ENCODE assay signal across 8 cellular contexts in the genomic region with DNA sequence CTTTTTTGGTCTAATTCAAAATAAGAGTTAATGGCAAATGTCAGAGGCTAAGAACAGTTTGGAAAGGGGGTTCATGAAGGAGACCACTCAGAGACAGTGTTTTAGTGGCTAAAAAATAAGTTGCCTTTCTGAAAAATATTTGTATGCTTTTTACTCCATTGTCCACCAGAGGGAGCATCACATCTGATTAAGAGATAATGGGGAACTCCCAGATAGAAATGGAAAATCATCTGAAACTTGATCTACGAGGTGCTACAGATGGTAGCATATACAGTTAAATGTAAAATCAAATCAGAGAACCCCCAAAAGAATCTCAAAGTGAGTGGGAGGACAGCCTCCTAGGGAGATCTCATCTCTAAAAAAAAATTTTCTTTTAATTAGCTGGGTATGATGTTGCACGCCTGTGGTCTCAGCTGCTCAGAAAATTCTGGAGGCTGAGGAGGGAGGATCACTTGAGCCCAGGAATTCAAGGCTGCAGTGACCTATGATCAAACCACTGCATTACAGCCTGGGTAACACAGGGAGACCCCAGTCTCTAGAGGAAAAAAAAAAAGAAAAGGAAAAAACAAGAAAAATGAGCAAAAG. TPM values are rescaled to one million over a fixed set of nuclear protein-coding genes. Genes with fewer than 3 reads are reported as not detected.
DNase-seq lines count a peak whose midpoint lies in the region; ATAC-seq and TF ChIP-seq lines count a peak whose summit lies in the region.

No MANE protein-coding gene starts in this region.

- peaks cover 3% of the 10 kb centered on the region for H3K4me1 Mint-ChIP-seq in neural crest cell

- H3K4me3 Mint-ChIP-seq in neural crest cell = no peak overlapping the region

- H3K9me3 Mint-ChIP-seq in neural crest cell = no peaks in the 10 kb centered on the region

- ATAC-seq in GM21526 (IDR thresholded peaks at IDR 0.05; ENCODE audit: low FRiP score, unreplicated experiment) (peak; percentile 44), HG02571 (IDR thresholded peaks at IDR 0.05; ENCODE audit: unreplicated experiment) (no peak)

- H3K36me3 Mint-ChIP-seq in neural crest cell (ENCODE audit: low read depth) = no peaks in the 10 kb centered on the region

- TF ChIP-seq CTCF in epithelial cell of esophagus (IDR thresholded peaks at IDR 0.05; ENCODE audit: insufficient read depth, low read depth, low read length, missing control alignments) = peak; percentile 62
- peak; percentile 84 for TF ChIP-seq CTCF in neural crest cell (conservative IDR thresholded peaks at IDR 0.05)

- no peak overlapping the region for H3K4me3 ChIP-seq in epithelial cell of esophagus (ENCODE audit: low read length)

- H3K27me3 Mint-ChIP-seq in neural crest cell (ENCODE audit: low read depth) = no peaks in the 10 kb centered on the region

- no peak overlapping the region for H3K27ac Mint-ChIP-seq in neural crest cell (ENCODE audit: unreplicated experiment)

- peak; percentile 35 for DNase-seq in NCI-H2196 (lab: John Stamatoyannopoulos, UW; ENCODE audit: unreplicated experiment)
- no peak for DNase-seq in NCI-H2196 treated with DMSO at 0.1 percent for 48 hours (lab: John Stamatoyannopoulos, UW; ENCODE audit: unreplicated experiment)
- peak; percentile 68 for DNase-seq in MV-4-11 (lab: John Stamatoyannopoulos, UW)
- peak; percentile 78 for DNase-seq in SIG-M5 treated with dmso at 0.1 percent for 504 hours (lab: John Stamatoyannopoulos, UW; ENCODE audit: unreplicated experiment)
- peak; percentile 79 for DNase-seq in epithelial cell of esophagus (ENCODE audit: low read depth)
- no peak for DNase-seq in neural crest cell (ENCODE audit: low read depth, low spot score)

RNA-seq across cellular contexts. Expression of gene SMYD3, which starts 9.7 kb away (rescaled TPM):
- total RNA-seq in neural crest cell = 24.2 and 25.8 TPM in 2 replicates

Comparison
In these comparisons a context has a peak if more than half of its experiments do, and no peak if none do; other contexts are left out.
1. DNase-seq: peak in NCI-H2196 (single experiment), MV-4-11 (single experiment), SIG-M5 treated with dmso at 0.1 percent for 504 hours (single experiment) and epithelial cell of esophagus (single experiment); none in NCI-H2196 treated with DMSO at 0.1 percent for 48 hours (single experiment) and neural crest cell (single experiment).